Comparison of ENCODE assay signal across 20 cellular contexts in the genomic region with DNA sequence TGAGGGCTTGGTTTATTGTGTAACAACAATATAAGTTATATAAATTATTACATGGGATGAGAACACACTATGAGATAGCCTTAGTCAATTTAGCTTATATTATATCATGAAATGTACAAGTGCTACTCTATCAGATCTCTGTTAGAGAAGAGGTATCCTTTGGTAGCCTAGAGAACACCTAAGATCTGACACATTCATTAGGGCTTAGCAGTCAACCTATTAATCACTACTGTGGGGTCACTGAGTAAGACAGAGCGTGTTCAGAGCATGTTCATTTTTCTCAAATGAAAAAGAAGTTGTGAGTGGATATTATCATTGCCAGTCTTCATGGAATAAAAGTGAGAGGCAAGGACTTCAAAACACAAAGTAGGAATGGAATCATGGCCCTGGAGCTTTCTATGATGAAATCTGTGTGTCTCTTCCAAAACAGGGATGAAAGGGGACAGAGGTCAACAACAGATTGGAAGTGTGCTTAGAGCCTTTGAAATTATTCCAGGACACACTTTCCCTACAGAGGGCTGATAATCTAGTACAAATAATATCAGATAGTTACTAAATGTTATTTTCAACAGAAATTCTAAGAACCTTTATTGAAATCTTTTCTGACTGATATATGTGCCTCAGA.
"Had no signal": no experiment of that assay in that cellular context is flagged by ENCODE, and none has a peak within 500 bp of the region (broad histone marks: within the 10 kb centered on the region; RNA-seq: fewer than 3 reads in every experiment).

No MANE protein-coding gene starts in this region.

- DNase-seq: dermis blood vessel endothelial cell; effector memory CD4-positive, alpha-beta T cell; erythroblast; esophagus squamous epithelium; kidney; left lung; lower lobe of right lung; naive thymus-derived CD8-positive, alpha-beta T cell; nephron progenitor cell; nucleus accumbens; stimulated activated CD4-positive, alpha-beta T cell treated with anti-CD3 and anti-CD28 coated beads, Interleukin-15, amount 100 ng/mL, for 24 hours; stimulated activated CD4-positive, alpha-beta T cell treated with anti-CD3 and anti-CD28 coated beads, Interleukin-2, amount 100 ng/mL, for 48 hours; stimulated activated naive B cell treated with anti-CD40 and anti-IgM and Interleukin-4, amounts not matched to agents 10 μg/mL and 1 μg/mL and 100 μg/mL, for 72 hours; thyroid gland; trophoblast cell had no signal

- H3K27ac ChIP-seq: coronary artery, esophagus squamous epithelium, left lung, lower lobe of right lung, prostate gland, right atrium auricular region, skin epidermis, thyroid gland, vagina had no signal

- ATAC-seq: left lung; lower lobe of right lung; naive thymus-derived CD8-positive, alpha-beta T cell; stimulated activated naive B cell treated with anti-CD40 and anti-IgM and Interleukin-4, amounts not matched to agents 10 μg/mL and 1 μg/mL and 100 μg/mL, for 72 hours had no signal

- H3K27me3 ChIP-seq: esophagus squamous epithelium, left lung, right atrium auricular region, thyroid gland, vagina had no signal

- H3K4me1 ChIP-seq: left lung, lower lobe of right lung, prostate gland, thyroid gland, vagina had no signal

- H3K9me3 ChIP-seq: esophagus squamous epithelium, left lung, lower lobe of right lung, prostate gland, right atrium auricular region, thyroid gland, vagina had no signal

- H3K36me3 ChIP-seq: left lung, lower lobe of right lung, prostate gland, right atrium auricular region, thyroid gland, vagina had no signal

- H3K4me3 ChIP-seq: coronary artery, esophagus squamous epithelium, left lung, lower lobe of right lung, prostate gland, right atrium auricular region, skin epidermis, thyroid gland, vagina had no signal
